Comparison of ENCODE assay signal across 11 cellular contexts in the genomic region with DNA sequence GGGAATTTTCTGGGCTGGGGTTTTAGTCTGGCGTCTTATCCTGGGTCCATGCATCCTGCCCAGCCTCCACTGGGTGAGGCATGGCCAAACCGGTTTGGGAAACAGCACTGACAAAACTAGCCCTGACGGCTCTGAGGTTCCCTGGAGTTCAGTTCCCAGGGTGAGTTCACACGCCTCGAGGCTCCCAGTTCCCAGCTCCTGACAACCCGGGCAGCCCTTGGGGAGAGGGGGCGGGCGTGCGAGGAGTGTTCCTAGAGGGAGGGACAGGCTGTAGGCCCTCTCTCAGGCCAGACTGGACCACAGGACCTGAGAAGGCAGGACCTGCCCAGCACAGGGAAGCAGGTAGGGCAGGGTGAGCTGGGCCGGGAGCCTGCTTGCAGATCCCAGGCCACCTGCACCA.
DNase-seq lines count a peak whose midpoint lies in the region; ATAC-seq and TF ChIP-seq lines count a peak whose summit lies in the region.
"Had no signal": no experiment of that assay in that cellular context is flagged by ENCODE, and none has a peak within 500 bp of the region (broad histone marks: within the 10 kb centered on the region; RNA-seq: fewer than 3 reads in every experiment).

No MANE protein-coding gene starts in this region.

- H3K9me3 ChIP-seq in mesodermal cell (ENCODE audit: control insufficient read depth, low read length) (no peaks in the 10 kb centered on the region), upper lobe of left lung (no peaks in the 10 kb centered on the region), testis (no peaks in the 10 kb centered on the region)

- TF ChIP-seq EP300 in Ishikawa (IDR thresholded peaks at IDR 0.05; ENCODE audit: borderline replicate concordance) (peak; percentile 74; the same call in 1 of the 2 replicates), upper lobe of left lung (IDR thresholded peaks at IDR 0.05) (no peak)

- 78 to 80% methylated on average over 8 to 10 of the region's 10 CpGs for WGBS in mesodermal cell (ENCODE audit: insufficient coverage in 2 of 2), 2 experiments
- 67 to 90% methylated on average over 2 to 10 of the region's 10 CpGs for WGBS in upper lobe of left lung, 2 donors
- WGBS in testis, 2 donors = 79 to 80% methylated on average over 3 to 10 of the region's 10 CpGs

- H3K4me3 ChIP-seq in mesodermal cell (ENCODE audit: extremely low read depth, insufficient read depth, low read length, poor library complexity, severe bottlenecking) (no peak overlapping the region), upper lobe of left lung (no peak overlapping the region), testis (no peak overlapping the region)

- H3K27me3 ChIP-seq in upper lobe of left lung = no peaks in the 10 kb centered on the region
- no peaks in the 10 kb centered on the region for H3K27me3 ChIP-seq in testis

- TF ChIP-seq CTCF in upper lobe of left lung (IDR thresholded peaks at IDR 0.05) (no peak), testis (IDR thresholded peaks at IDR 0.05) (no peak)

- peak overlapping the region; percentile 79 for H3K27ac ChIP-seq in epithelial cell of prostate
- H3K27ac ChIP-seq in mesodermal cell (ENCODE audit: low read depth, low read length, severe bottlenecking) = peak overlapping the region; percentile 59
- H3K27ac ChIP-seq in upper lobe of left lung = peak overlapping the region; percentile 83 to 92 (median 88)
- no peak overlapping the region for H3K27ac ChIP-seq in testis

- intact Hi-C loops in testis (cut with DNase I; ENCODE audit: low total_unique reads) = no loop called here

- DNase-seq in epithelial cell of prostate (ENCODE audit: low read depth, low spot score) (peak; percentile 85), upper lobe of left lung (peak in 1 of 2 donors; percentile 60), NAMALWA (ENCODE audit: low spot score) (no peak), NCI-H526 treated with DMSO at 0.1 percent for 48 hours (lab: John Stamatoyannopoulos, UW) (no peak), testis (no peak)
- DNase-seq: activated CD4-positive, alpha-beta T cell treated with anti-CD3 and anti-CD28 coated beads for 4 hours; naive thymus-derived CD8-positive, alpha-beta T cell; NCI-H2081 had no signal

- peaks cover 66% of the 10 kb centered on the region for H3K36me3 ChIP-seq in mesodermal cell (ENCODE audit: control insufficient read depth, insufficient read depth, low read length)
- H3K36me3 ChIP-seq in upper lobe of left lung = peaks cover 0 to 13% (median 9%) of the 10 kb centered on the region in 4 donors
- H3K36me3 ChIP-seq in testis (ENCODE audit: low read depth, missing control alignments) = no peaks in the 10 kb centered on the region

- H3K4me1 ChIP-seq in mesodermal cell (ENCODE audit: control insufficient read depth, insufficient read depth, low read length, poor library complexity, severe bottlenecking) = peaks cover 56% of the 10 kb centered on the region
- peaks cover 66 to 94% (median 76%) of the 10 kb centered on the region in 4 donors for H3K4me1 ChIP-seq in upper lobe of left lung
- H3K4me1 ChIP-seq in testis = peaks cover 20% of the 10 kb centered on the region

- no peak for ATAC-seq in upper lobe of left lung (ENCODE audit: low FRiP score in 2 of 2)
- ATAC-seq in HG03159 (IDR thresholded peaks at IDR 0.05; ENCODE audit: unreplicated experiment) = no peak
- ATAC-seq: naive thymus-derived CD8-positive, alpha-beta T cell had no signal

- TF ChIP-seq POLR2A in upper lobe of left lung (IDR thresholded peaks at IDR 0.05) (no peak), testis (IDR thresholded peaks at IDR 0.05) (no peak)

- peak; percentile 31; the same call in 1 of the 2 replicates for TF ChIP-seq RAD21 in Ishikawa (IDR thresholded peaks at IDR 0.05; ENCODE audit: low read depth)

TF ChIP-seq in Ishikawa, 13 proteins besides CTCF, POLR2A, EP300 and RAD21:
- TF ChIP-seq TEAD4 (IDR thresholded peaks at IDR 0.05) = no peak; the same call in 1 of the 2 replicates
- TF ChIP-seq ZBTB7A (IDR thresholded peaks at IDR 0.05; ENCODE audit: low read depth) = no peak; the same call in 1 of the 2 replicates
- peak; percentile 62; the same call in 1 of the 2 replicates for TF ChIP-seq YY1 (IDR thresholded peaks at IDR 0.05; ENCODE audit: low read depth)
- TF ChIP-seq CEBPB (IDR thresholded peaks at IDR 0.05) = peak; percentile 42; the same call in 1 of the 2 replicates
- TF ChIP-seq, protein P1, sequence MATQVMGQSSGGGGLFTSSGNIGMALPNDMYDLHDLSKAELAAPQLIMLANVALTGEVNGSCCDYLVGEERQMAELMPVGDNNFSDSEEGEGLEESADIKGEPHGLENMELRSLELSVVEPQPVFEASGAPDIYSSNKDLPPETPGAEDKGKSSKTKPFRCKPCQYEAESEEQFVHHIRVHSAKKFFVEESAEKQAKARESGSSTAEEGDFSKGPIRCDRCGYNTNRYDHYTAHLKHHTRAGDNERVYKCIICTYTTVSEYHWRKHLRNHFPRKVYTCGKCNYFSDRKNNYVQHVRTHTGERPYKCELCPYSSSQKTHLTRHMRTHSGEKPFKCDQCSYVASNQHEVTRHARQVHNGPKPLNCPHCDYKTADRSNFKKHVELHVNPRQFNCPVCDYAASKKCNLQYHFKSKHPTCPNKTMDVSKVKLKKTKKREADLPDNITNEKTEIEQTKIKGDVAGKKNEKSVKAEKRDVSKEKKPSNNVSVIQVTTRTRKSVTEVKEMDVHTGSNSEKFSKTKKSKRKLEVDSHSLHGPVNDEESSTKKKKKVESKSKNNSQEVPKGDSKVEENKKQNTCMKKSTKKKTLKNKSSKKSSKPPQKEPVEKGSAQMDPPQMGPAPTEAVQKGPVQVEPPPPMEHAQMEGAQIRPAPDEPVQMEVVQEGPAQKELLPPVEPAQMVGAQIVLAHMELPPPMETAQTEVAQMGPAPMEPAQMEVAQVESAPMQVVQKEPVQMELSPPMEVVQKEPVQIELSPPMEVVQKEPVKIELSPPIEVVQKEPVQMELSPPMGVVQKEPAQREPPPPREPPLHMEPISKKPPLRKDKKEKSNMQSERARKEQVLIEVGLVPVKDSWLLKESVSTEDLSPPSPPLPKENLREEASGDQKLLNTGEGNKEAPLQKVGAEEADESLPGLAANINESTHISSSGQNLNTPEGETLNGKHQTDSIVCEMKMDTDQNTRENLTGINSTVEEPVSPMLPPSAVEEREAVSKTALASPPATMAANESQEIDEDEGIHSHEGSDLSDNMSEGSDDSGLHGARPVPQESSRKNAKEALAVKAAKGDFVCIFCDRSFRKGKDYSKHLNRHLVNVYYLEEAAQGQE (IDR thresholded peaks at IDR 0.05; ENCODE audit: low read depth) = no peak
- TF ChIP-seq, protein P2, sequence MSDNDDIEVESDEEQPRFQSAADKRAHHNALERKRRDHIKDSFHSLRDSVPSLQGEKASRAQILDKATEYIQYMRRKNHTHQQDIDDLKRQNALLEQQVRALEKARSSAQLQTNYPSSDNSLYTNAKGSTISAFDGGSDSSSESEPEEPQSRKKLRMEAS (IDR thresholded peaks at IDR 0.05) = peak; percentile 94
- peak; percentile 81 for TF ChIP-seq TCF12 (IDR thresholded peaks at IDR 0.05; ENCODE audit: low read depth)
- TF ChIP-seq, protein P3, sequence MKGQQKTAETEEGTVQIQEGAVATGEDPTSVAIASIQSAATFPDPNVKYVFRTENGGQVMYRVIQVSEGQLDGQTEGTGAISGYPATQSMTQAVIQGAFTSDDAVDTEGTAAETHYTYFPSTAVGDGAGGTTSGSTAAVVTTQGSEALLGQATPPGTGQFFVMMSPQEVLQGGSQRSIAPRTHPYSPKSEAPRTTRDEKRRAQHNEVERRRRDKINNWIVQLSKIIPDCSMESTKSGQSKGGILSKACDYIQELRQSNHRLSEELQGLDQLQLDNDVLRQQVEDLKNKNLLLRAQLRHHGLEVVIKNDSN (IDR thresholded peaks at IDR 0.05) = peak; percentile 42
- TF ChIP-seq FOXM1 (IDR thresholded peaks at IDR 0.05; ENCODE audit: borderline replicate concordance, low read depth) = 0 out of 2 replicates have a peak, but pooled peaks have one; percentile 30
- no peak for TF ChIP-seq CREB1 (IDR thresholded peaks at IDR 0.05; ENCODE audit: low read depth)
- TF ChIP-seq NFIC (IDR thresholded peaks at IDR 0.05) = peak; percentile 19; the same call in 1 of the 2 replicates

Comparison
In these comparisons a context has a peak if more than half of its experiments do, and no peak if none do; other contexts are left out.
1. H3K27ac ChIP-seq: peak in epithelial cell of prostate (single experiment), mesodermal cell (single experiment) and upper lobe of left lung (4 of 4); none in testis (0 of 2).